In the genomic region with DNA sequence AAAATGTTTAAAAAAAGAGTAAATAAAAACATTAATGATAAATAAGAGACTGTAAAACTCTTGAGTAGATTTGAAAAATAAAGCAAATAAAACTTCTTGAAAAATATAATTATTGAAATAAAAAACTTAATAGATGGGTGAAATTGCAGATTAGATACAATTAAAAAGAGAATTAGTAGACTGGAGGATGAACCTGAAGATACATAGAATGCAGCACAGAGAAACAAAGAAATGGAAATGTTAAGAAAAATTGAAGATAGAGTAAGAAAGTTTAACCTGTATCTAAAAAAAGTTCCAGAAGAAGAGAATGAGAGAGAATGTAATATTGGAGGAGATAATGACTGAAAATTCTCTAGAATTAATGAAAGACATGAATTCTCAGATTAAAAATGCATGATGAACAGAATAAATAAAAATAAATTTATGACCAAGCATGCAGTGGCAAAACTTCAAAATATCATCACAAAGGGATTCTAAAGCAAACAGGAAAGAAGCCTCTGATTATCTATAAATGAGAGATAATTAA, we compare ENCODE assay signal across 7 cellular contexts.
"Had no signal": no experiment of that assay in that cellular context is flagged by ENCODE, and none has a peak within 500 bp of the region (broad histone marks: within the 10 kb centered on the region; RNA-seq: fewer than 3 reads in every experiment).

No MANE protein-coding gene starts in this region.

- FAIRE-seq: GM12878, GM12891, GM12892, GM18507, GM19239 had no signal

- ATAC-seq: GM12878 had no signal

- H3K4me3 ChIP-seq: GM12878 had no signal

- DNase-seq: GDM1, GF-D8 had no signal
